In genomic region chr9:70569070-70569772, GRCh38 we compare ENCODE assay signal across 33 cellular contexts.
DNase-seq lines count a peak whose midpoint lies in the region; ATAC-seq, FAIRE-seq and TF ChIP-seq lines count a peak whose summit lies in the region.
"Had no signal": no experiment of that assay in that cellular context is flagged by ENCODE, and none has a peak within 500 bp of the region (broad histone marks: within the 10 kb centered on the region; RNA-seq: fewer than 3 reads in every experiment).

No MANE protein-coding gene starts in this region.

- no peaks in the 10 kb centered on the region for H3K4me1 ChIP-seq in K562 (replicated peaks in 1 of 2; ENCODE audit: control insufficient read depth in 2 of 2, insufficient read depth in 2 of 2, low read length in 2 of 2)
- H3K4me1 ChIP-seq in lower lobe of right lung = peaks cover 7% of the 10 kb centered on the region

- POLR2A ChIA-PET in K562 (lab: Yijun Ruan, JAX) = interaction anchor here (0.7 kb wide), 1 partner anchor 1494 kb away, joined by 3 read pairs; no protein-coding TSS in a partner anchor

- H3K36me3 ChIP-seq in K562 (ENCODE audit: control insufficient read depth, insufficient read depth, low read length) = no peaks in the 10 kb centered on the region
- no peaks in the 10 kb centered on the region for H3K36me3 ChIP-seq in lower lobe of right lung
- H3K36me3 ChIP-seq: ascending aorta, cardiac muscle cell, gastrocnemius medialis, ovary had no signal

- ATAC-seq in K562 = no peak
- peak; percentile 28 to 39 for ATAC-seq in lower lobe of right lung
- ATAC-seq: HCT116; stimulated activated memory B cell treated with anti-CD40 and anti-IgM and Interleukin-4, amounts not matched to agents 10 μg/mL and 1 μg/mL and 100 μg/mL, for 72 hours had no signal

- CTCF ChIA-PET in K562 (lab: Yijun Ruan, JAX; ENCODE audit: low intra/inter-chr PET ratio) = no interaction called here
- CTCF ChIA-PET in activated naive CD4-positive, alpha-beta T cell treated with anti-CD3 and anti-CD28 coated beads, Interleukin-2, amount 10 ng/mL, durations not matched to agents 7 days and 5 days (lab: Charles Lee) = no interaction called here

- H3K9me1 ChIP-seq in K562 (ENCODE audit: control insufficient read depth, insufficient read depth, low read length) = no peaks in the 10 kb centered on the region

- no peak overlapping the region for H3K4me3 Mint-ChIP-seq in activated naive CD4-positive, alpha-beta T cell treated with anti-CD3 and anti-CD28 coated beads, Interleukin-2, amount 10 ng/mL, durations not matched to agents 7 days and 5 days
- H3K4me3 Mint-ChIP-seq: activated B cell treated with CpG ODN at 0.5 μM for 24 hours; activated CD4-positive, alpha-beta T cell treated with anti-CD3 and anti-CD28 coated beads, Interleukin-2, amount 10 ng/mL, durations not matched to agents 7 days and 5 days; IgD-negative memory B cell; nephron progenitor cell; stimulated activated memory B cell treated with anti-CD40 and anti-IgM and Interleukin-4, amounts not matched to agents 10 μg/mL and 1 μg/mL and 100 μg/mL, for 72 hours; T-helper 1 cell treated with Interleukin-12 subunit alpha and Interleukin-12 subunit beta and Interleukin-4 antibody, amounts not matched to agents 30 μg/mL and 1 μg/mL, for 36 hours had no signal

- H4K20me1 ChIP-seq in K562 (replicated peaks; ENCODE audit: control insufficient read depth, insufficient read depth, low read length) = no peaks in the 10 kb centered on the region

- H3K27ac Mint-ChIP-seq in activated naive CD4-positive, alpha-beta T cell treated with anti-CD3 and anti-CD28 coated beads, Interleukin-2, amount 10 ng/mL, durations not matched to agents 7 days and 5 days = no peak overlapping the region
- H3K27ac Mint-ChIP-seq: activated B cell treated with CpG ODN at 0.5 μM for 24 hours; activated CD4-positive, alpha-beta T cell treated with anti-CD3 and anti-CD28 coated beads, Interleukin-2, amount 10 ng/mL, durations not matched to agents 7 days and 5 days; IgD-negative memory B cell; nephron progenitor cell; stimulated activated memory B cell treated with anti-CD40 and anti-IgM and Interleukin-4, amounts not matched to agents 10 μg/mL and 1 μg/mL and 100 μg/mL, for 72 hours; T-helper 1 cell treated with Interleukin-12 subunit alpha and Interleukin-12 subunit beta and Interleukin-4 antibody, amounts not matched to agents 30 μg/mL and 1 μg/mL, for 36 hours had no signal

- no peak overlapping the region for H3K9ac ChIP-seq in K562 (ENCODE audit: insufficient read depth in 1 of 2, low read depth in 2 of 2, low read length in 2 of 2)

- H3K9me3 ChIP-seq in K562 (replicated peaks; ENCODE audit: control insufficient read depth, insufficient read depth, low read depth, low read length) (no peaks in the 10 kb centered on the region), lower lobe of right lung (no peaks in the 10 kb centered on the region)
- H3K9me3 ChIP-seq: ascending aorta, gastrocnemius medialis, ovary had no signal

- H3K27me3 Mint-ChIP-seq in activated naive CD4-positive, alpha-beta T cell treated with anti-CD3 and anti-CD28 coated beads, Interleukin-2, amount 10 ng/mL, durations not matched to agents 7 days and 5 days = peaks cover 3% of the 10 kb centered on the region
- H3K27me3 Mint-ChIP-seq: activated B cell treated with CpG ODN at 0.5 μM for 24 hours; stimulated activated memory B cell treated with anti-CD40 and anti-IgM and Interleukin-4, amounts not matched to agents 10 μg/mL and 1 μg/mL and 100 μg/mL, for 72 hours had no signal

- FAIRE-seq in K562 (lab: Jason Lieb, UNC) = no peak
- FAIRE-seq: A204.1, G401.6 had no signal

- no peak overlapping the region for H3K4me3 ChIP-seq in K562
- no peak overlapping the region for H3K4me3 ChIP-seq in lower lobe of right lung
- H3K4me3 ChIP-seq: ascending aorta, cardiac muscle cell, gastrocnemius medialis, lung, ovary, SK-N-MC had no signal

- 0% methylated on average over 4 of the region's 4 CpGs for WGBS in K562 (ENCODE audit: insufficient coverage, low coverage, missing lambda C conversion rate)

- H3K9me3 Mint-ChIP-seq in activated naive CD4-positive, alpha-beta T cell treated with anti-CD3 and anti-CD28 coated beads, Interleukin-2, amount 10 ng/mL, durations not matched to agents 7 days and 5 days = no peaks in the 10 kb centered on the region
- H3K9me3 Mint-ChIP-seq: activated B cell treated with CpG ODN at 0.5 μM for 24 hours; activated CD4-positive, alpha-beta T cell treated with anti-CD3 and anti-CD28 coated beads, Interleukin-2, amount 10 ng/mL, durations not matched to agents 7 days and 5 days; IgD-negative memory B cell; nephron progenitor cell; stimulated activated memory B cell treated with anti-CD40 and anti-IgM and Interleukin-4, amounts not matched to agents 10 μg/mL and 1 μg/mL and 100 μg/mL, for 72 hours; T-helper 1 cell treated with Interleukin-12 subunit alpha and Interleukin-12 subunit beta and Interleukin-4 antibody, amounts not matched to agents 30 μg/mL and 1 μg/mL, for 36 hours had no signal

- BruUV-seq in K562 (replicated peaks; lab: Mats Ljungman, UMichigan) = no TSS peak

- H3K27ac ChIP-seq in K562 (ENCODE audit: extremely low read depth, low read depth, low read length) (no peak overlapping the region), lower lobe of right lung (no peak overlapping the region)
- H3K27ac ChIP-seq: ascending aorta, cardiac muscle cell, gastrocnemius medialis, ovary, SK-N-MC had no signal

- no peak for TF ChIP-seq RAD21 in K562 (CRISPR knock-in tag; conservative IDR thresholded peaks at IDR 0.05 in 1 of 2, IDR thresholded peaks at IDR 0.05 in 1 of 2)

- no peaks in the 10 kb centered on the region for H3K79me2 ChIP-seq in K562 (ENCODE audit: control insufficient read depth, insufficient read depth, low read length)

- H3K36me3 Mint-ChIP-seq in activated naive CD4-positive, alpha-beta T cell treated with anti-CD3 and anti-CD28 coated beads, Interleukin-2, amount 10 ng/mL, durations not matched to agents 7 days and 5 days = peaks cover 4% of the 10 kb centered on the region
- H3K36me3 Mint-ChIP-seq: IgD-negative memory B cell; stimulated activated memory B cell treated with anti-CD40 and anti-IgM and Interleukin-4, amounts not matched to agents 10 μg/mL and 1 μg/mL and 100 μg/mL, for 72 hours had no signal

- no peak overlapping the region for H3K4me2 ChIP-seq in K562 (ENCODE audit: insufficient read depth, low read length)

- intact Hi-C loops in K562 (cut with micrococcal nuclease) = no loop called here
- intact Hi-C loops in lower lobe of right lung (cut with DNase I) = no loop called here
- intact Hi-C loops in cardiac septum (cut with DNase I) = no loop called here

- TF ChIP-seq POLR2A in K562 (conservative IDR thresholded peaks at IDR 0.05) = no peak

- no peak overlapping the region for H2AFZ ChIP-seq in K562 (ENCODE audit: low read depth, low read length)

- in situ Hi-C loops in K562 (cut with MboI) (no loop called here), GM13977 (cut with MboI; ENCODE audit: low pct_unique_long_range_greater_than_20kb, low sequenced_read_pairs, unreplicated experiment) (no loop called here)

- H3K4me1 Mint-ChIP-seq in activated naive CD4-positive, alpha-beta T cell treated with anti-CD3 and anti-CD28 coated beads, Interleukin-2, amount 10 ng/mL, durations not matched to agents 7 days and 5 days = peaks cover 26% of the 10 kb centered on the region

- peak; percentile 38 for DNase-seq in NCI-H748 (lab: John Stamatoyannopoulos, UW; ENCODE audit: unreplicated experiment)
- DNase-seq in NCI-H748 treated with DMSO at 0.1 percent for 48 hours (lab: John Stamatoyannopoulos, UW) = no peak
- no peak for DNase-seq in K562 (ENCODE audit: extremely low read depth in 1 of 4, low spot score in 3 of 4)
- DNase-seq in lower lobe of right lung = no peak
- no peak for DNase-seq in GM13977 (ENCODE audit: low spot score)
- DNase-seq in cardiac septum (ENCODE audit: low spot score) = no peak
- no peak for DNase-seq in activated naive CD4-positive, alpha-beta T cell treated with anti-CD3 and anti-CD28 coated beads, Interleukin-2, amount 10 ng/mL, durations not matched to agents 7 days and 5 days
- DNase-seq in GOT3 (lab: John Stamatoyannopoulos, UW) = no peak
- DNase-seq: activated B cell treated with CpG ODN at 0.5 μM for 24 hours; activated CD4-positive, alpha-beta T cell treated with anti-CD3 and anti-CD28 coated beads, Interleukin-2, amount 10 ng/mL, durations not matched to agents 7 days and 5 days; activated effector memory CD4-positive, alpha-beta T cell treated with anti-CD3 and anti-CD28 coated beads, Interleukin-2, amount 50 U/mL, for 16 hours; cortex of kidney; DMS153; effector memory CD4-positive, alpha-beta T cell; gastrocnemius medialis; hippocampal formation; NCI-H1105 treated with DMSO at 0.1 percent for 48 hours; NCI-H187 treated with DMSO at 0.1 percent for 48 hours; NCI-H524 treated with DMSO at 0.1 percent for 48 hours; nephron progenitor cell; NK-92 treated with Interleukin-12 subunit alpha and Interleukin-12 subunit beta, amount 100 ng/mL, for 24 hours; ovary; substantia nigra had no signal

- no peak for TF ChIP-seq EP300 in K562 (IDR thresholded peaks at IDR 0.05; ENCODE audit: low read length)

- H3K27me3 ChIP-seq in K562 (ENCODE audit: control insufficient read depth in 2 of 2, insufficient read depth in 2 of 2, low read length in 2 of 2) (peaks cover 2 to 10% of the 10 kb centered on the region in 2 experiments; a peak in 2 of 5 replicates), lower lobe of right lung (ENCODE audit: low read depth) (no peaks in the 10 kb centered on the region)
- H3K27me3 ChIP-seq: ascending aorta, cardiac muscle cell, gastrocnemius medialis, ovary had no signal

- TF ChIP-seq CTCF in K562 (IDR thresholded peaks at IDR 0.05 in 2 of 3, conservative IDR thresholded peaks at IDR 0.05 in 1 of 3; ENCODE audit: insufficient read depth in 2 of 3, low read depth in 1 of 3, low read length in 3 of 3) = no peak
- TF ChIP-seq CTCF in lower lobe of right lung (IDR thresholded peaks at IDR 0.05) = no peak
- no peak for TF ChIP-seq CTCF in GM13977 (IDR thresholded peaks at IDR 0.05; ENCODE audit: extremely low read depth, insufficient read depth, missing control alignments)

TF ChIP-seq in K562, 482 proteins besides CTCF, POLR2A, EP300 and RAD21:
- TF ChIP-seq ZNF436 (CRISPR knock-in tag; IDR thresholded peaks at IDR 0.05) (no peak), FOXJ2 (tag; IDR thresholded peaks at IDR 0.05) (peak; percentile 68)
